8 cellular contexts compared by ENCODE assay signal in genomic region chr11:83035070-83035854, GRCh38. TPM values are rescaled to one million over a fixed set of nuclear protein-coding genes. Genes with fewer than 3 reads are reported as not detected.
DNase-seq lines count a peak whose midpoint lies in the region; ATAC-seq and TF ChIP-seq lines count a peak whose summit lies in the region.

No MANE protein-coding gene starts in this region.

- H3K79me2 ChIP-seq in GM23338 (replicated peaks; ENCODE audit: insufficient read depth), result peaks cover 11% of the 10 kb centered on the region; the same call in 1 of the 2 replicates

- H3K36me3 ChIP-seq in GM23338 (ENCODE audit: insufficient read depth), result no peaks in the 10 kb centered on the region

- H3K27me3 Mint-ChIP-seq in GM23338 (ENCODE audit: insufficient read depth, low read depth, poor library complexity) (peaks cover 4% of the 10 kb centered on the region), type B pancreatic cell (no peaks in the 10 kb centered on the region)
- H3K27me3 Mint-ChIP-seq in activated T-cell treated with anti-CD3 and anti-CD28 coated beads, Interleukin-2, amount 50 U/mL, for 4 hours (ENCODE audit: low read depth), result no peaks in the 10 kb centered on the region

- no peaks in the 10 kb centered on the region; the same call in 1 of the 2 replicates for H4K20me1 ChIP-seq in GM23338 (replicated peaks; ENCODE audit: insufficient read depth)

- H3K9me2 ChIP-seq in GM23338 (ENCODE audit: insufficient read depth), result 0 out of 2 replicates have a peak, but pooled peaks cover 5% of the 10 kb centered on the region

- DNase-seq in AG08395 (ENCODE audit: low spot score), result peak; percentile 17
- DNase-seq in GM23338 (ENCODE audit: low spot score), result no peak
- peak; percentile 99 for DNase-seq in SK-N-DZ (ENCODE audit: low spot score)
- DNase-seq in left cardiac atrium, result no peak
- DNase-seq in activated T-cell treated with anti-CD3 and anti-CD28 coated beads, Interleukin-2, amount 50 U/mL, for 4 hours, result no peak
- DNase-seq in stimulated activated CD4-positive, alpha-beta T cell treated with anti-CD3 and anti-CD28 coated beads, Interleukin-4, amount 100 ng/mL, for 1 hour, result no peak
- no peak for DNase-seq in iPS-NIHi11 (ENCODE audit: low spot score)
- DNase-seq in type B pancreatic cell (ENCODE audit: extremely low spot score, unreplicated experiment), result no peak

- no peaks in the 10 kb centered on the region for H3K9me3 Mint-ChIP-seq in GM23338
- H3K9me3 Mint-ChIP-seq in activated T-cell treated with anti-CD3 and anti-CD28 coated beads, Interleukin-2, amount 50 U/mL, for 4 hours, result no peaks in the 10 kb centered on the region
- H3K9me3 Mint-ChIP-seq in type B pancreatic cell, result peaks cover 4% of the 10 kb centered on the region

- H3K4me2 ChIP-seq in GM23338, result no peak overlapping the region

- TF ChIP-seq CTCF in GM23338 (conservative IDR thresholded peaks at IDR 0.05; ENCODE audit: low read depth in 2 of 2) (no peak), type B pancreatic cell (conservative IDR thresholded peaks at IDR 0.05) (no peak)

- intact Hi-C loops in left cardiac atrium (cut with DNase I), result no loop called here

- H3K4me1 Mint-ChIP-seq in GM23338 (peaks cover 17% of the 10 kb centered on the region), type B pancreatic cell (ENCODE audit: unreplicated experiment) (peaks cover 39% of the 10 kb centered on the region)
- H3K4me1 Mint-ChIP-seq in activated T-cell treated with anti-CD3 and anti-CD28 coated beads, Interleukin-2, amount 50 U/mL, for 4 hours (ENCODE audit: low read depth), result peaks cover 40% of the 10 kb centered on the region

- H3K4me1 ChIP-seq in GM23338 (ENCODE audit: insufficient read depth), result peaks cover 13% of the 10 kb centered on the region; the same call in 1 of the 2 replicates

- H3F3A ChIP-seq in GM23338 (replicated peaks; ENCODE audit: low read depth), result no peaks in the 10 kb centered on the region

- peak overlapping the region; percentile 57; the same call in 1 of the 2 replicates for H3K27ac Mint-ChIP-seq in GM23338
- no peak overlapping the region for H3K27ac Mint-ChIP-seq in type B pancreatic cell

- H3K4me3 Mint-ChIP-seq in GM23338 (no peak overlapping the region), type B pancreatic cell (no peak overlapping the region)
- H3K4me3 Mint-ChIP-seq in activated T-cell treated with anti-CD3 and anti-CD28 coated beads, Interleukin-2, amount 50 U/mL, for 4 hours, result no peak overlapping the region

- no peak overlapping the region for H3K4me3 ChIP-seq in GM23338

- no peak overlapping the region for H3K27ac ChIP-seq in GM23338 (ENCODE audit: low read depth)

- no peaks in the 10 kb centered on the region for H3K27me3 ChIP-seq in GM23338 (ENCODE audit: insufficient read depth)

- H2AFZ ChIP-seq in GM23338, result no peak overlapping the region

- ATAC-seq in GM23338, result no peak
- peak; percentile 12 to 53 for ATAC-seq in left cardiac atrium
- ATAC-seq in activated T-cell treated with anti-CD3 and anti-CD28 coated beads, Interleukin-2, amount 50 U/mL, for 4 hours, result no peak

- no peaks in the 10 kb centered on the region for H3K36me3 Mint-ChIP-seq in GM23338 (ENCODE audit: low read depth)
- peaks cover 18% of the 10 kb centered on the region for H3K36me3 Mint-ChIP-seq in activated T-cell treated with anti-CD3 and anti-CD28 coated beads, Interleukin-2, amount 50 U/mL, for 4 hours (ENCODE audit: insufficient read depth)
- H3K36me3 Mint-ChIP-seq in type B pancreatic cell, result peaks cover 4% of the 10 kb centered on the region

TF ChIP-seq in GM23338, 12 proteins besides CTCF, POLR2A, EP300 and RAD21 (continues in another document):
- TF ChIP-seq ZNF462 (CRISPR knock-in tag; IDR thresholded peaks at IDR 0.05) (no peak), ZNF114 (CRISPR knock-in tag; IDR thresholded peaks at IDR 0.05) (no peak), NANOG (IDR thresholded peaks at IDR 0.05; ENCODE audit: borderline replicate concordance) (no peak), EZH2phosphoT487 (IDR thresholded peaks at IDR 0.05; ENCODE audit: unreplicated experiment) (no peak), EZH2 (IDR thresholded peaks at IDR 0.05; ENCODE audit: low read depth, unreplicated experiment) (no peak), ETS1 (IDR thresholded peaks at IDR 0.05) (no peak), CREB1 (CRISPR knock-in tag; IDR thresholded peaks at IDR 0.05; ENCODE audit: low read depth) (no peak), STAT1 (IDR thresholded peaks at IDR 0.05; ENCODE audit: unreplicated experiment) (no peak)

RNA-seq across cellular contexts. Expression of gene RAB30, which starts 36.4 kb away (rescaled TPM):
- total RNA-seq in GM23338 (2014; rRNA removed; shearing (Covaris generic)), result 4.5 and 6.6 TPM in 2 replicates
- polyA plus RNA-seq in GM23338 (2016; fragmentation: Nextera tagmentation; extraction: Ambion mirVana), result 2.6 and 3.3 TPM in 2 replicates
- polyA plus RNA-seq in SK-N-DZ (2014; cell fraction: cytosol; rRNA removed), result 14.3 and 19.0 TPM in 2 replicates
- polyA plus RNA-seq in SK-N-DZ (2014; cell fraction: nucleus; rRNA removed), result 9.9 and 12.7 TPM in 2 replicates
- 10 to 100 TPM; 17.0 to 24.2 TPM for total RNA-seq in left cardiac atrium
- 10 to 100 TPM; 10.5 to 12.4 (median 11.3) TPM for total RNA-seq in activated T-cell treated with anti-CD3 and anti-CD28 coated beads, Interleukin-2, amount 50 U/mL, for 4 hours
- 10.0 and 13.8 TPM in 2 replicates for total RNA-seq in type B pancreatic cell (ENCODE audit: low replicate concordance)

Comparison
In these comparisons a context has a peak if more than half of its experiments do, and no peak if none do; other contexts are left out.
1. DNase-seq: peak in AG08395 (single experiment) and SK-N-DZ (single experiment); none in GM23338 (single experiment), left cardiac atrium (single experiment), activated T-cell treated with anti-CD3 and anti-CD28 coated beads, Interleukin-2, amount 50 U/mL, for 4 hours (single experiment), stimulated activated CD4-positive, alpha-beta T cell treated with anti-CD3 and anti-CD28 coated beads, Interleukin-4, amount 100 ng/mL, for 1 hour (single experiment), iPS-NIHi11 (single experiment) and type B pancreatic cell (single experiment).
2. ATAC-seq: peak in left cardiac atrium (2 of 2); none in GM23338 (single experiment) and activated T-cell treated with anti-CD3 and anti-CD28 coated beads, Interleukin-2, amount 50 U/mL, for 4 hours (0 of 2).